ENCODE assay signal across 8 cellular contexts in the genomic region with DNA sequence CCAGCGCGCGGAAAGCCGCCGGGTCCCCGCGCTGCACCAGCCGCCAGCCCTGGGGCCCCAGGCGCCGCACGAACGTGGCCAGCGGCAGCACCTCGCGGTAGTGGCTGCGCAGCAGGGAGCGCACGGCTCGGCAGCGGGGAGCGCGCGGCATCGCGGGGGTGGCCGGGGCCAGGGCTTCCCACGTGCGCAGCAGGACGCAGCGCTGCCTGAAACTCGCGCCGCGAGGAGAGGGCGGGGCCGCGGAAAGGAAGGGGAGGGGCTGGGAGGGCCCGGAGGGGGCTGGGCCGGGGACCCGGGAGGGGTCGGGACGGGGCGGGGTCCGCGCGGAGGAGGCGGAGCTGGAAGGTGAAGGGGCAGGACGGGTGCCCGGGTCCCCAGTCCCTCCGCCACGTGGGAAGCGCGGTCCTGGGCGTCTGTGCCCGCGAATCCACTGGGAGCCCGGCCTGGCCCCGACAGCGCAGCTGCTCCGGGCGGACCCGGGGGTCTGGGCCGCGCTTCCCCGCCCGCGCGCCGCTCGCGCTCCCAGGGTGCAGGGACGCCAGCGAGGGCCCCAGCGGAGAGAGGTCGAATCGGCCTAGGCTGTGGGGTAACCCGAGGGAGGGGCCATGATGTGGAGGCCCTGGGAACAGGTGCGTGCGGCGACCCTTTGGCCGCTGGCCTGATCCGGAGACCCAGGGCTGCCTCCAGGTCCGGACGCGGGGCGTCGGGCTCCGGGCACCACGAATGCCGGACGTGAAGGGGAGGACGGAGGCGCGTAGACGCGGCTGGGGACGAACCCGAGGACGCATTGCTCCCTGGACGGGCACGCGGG. TPM values are rescaled to one million over a fixed set of nuclear protein-coding genes. Genes with fewer than 3 reads are reported as not detected.
DNase-seq lines count a peak whose midpoint lies in the region; ATAC-seq and TF ChIP-seq lines count a peak whose summit lies in the region.

TERT (minus strand) TSS at position 230 of the 811 bp plus-strand sequence; CDS start at position 151, 79 bp downstream.

- DNase-seq in IMR-90 (no peak), glutamatergic neuron (peak; percentile 84), cortex of kidney (lab: John Stamatoyannopoulos, UW) (no peak), superior temporal gyrus (ENCODE audit: extremely low spot score) (no peak), dedifferentiated amniotic fluid mesenchymal stem cell (ENCODE audit: extremely low spot score) (no peak)
- DNase-seq in activated CD4-positive, alpha-beta T cell treated with anti-CD3 and anti-CD28 coated beads, Interleukin-2, amount 10 ng/mL, durations not matched to agents 7 days and 5 days: peak; percentile 79
- peak; percentile 45 to 86 (median 67) for DNase-seq in stimulated activated CD4-positive, alpha-beta T cell treated with anti-CD3 and anti-CD28 coated beads, TNF-alpha, amount 100 ng/mL, for 1 hour (ENCODE audit: low read depth in 3 of 3, low spot score in 1 of 3)

- H3K27me3 ChIP-seq in BLaER1 treated with 17β-estradiol and CSF1 and Interleukin-3, amounts not matched to agents 10 nM and 100 nM: peaks cover 0 to 81% (median 0%) of the 10 kb centered on the region in 11 experiments; a peak in 10 of 22 replicates
- peaks cover 24% of the 10 kb centered on the region for H3K27me3 ChIP-seq in IMR-90 (ENCODE audit: control insufficient read depth, insufficient read depth, low read length)

- no peak for TF ChIP-seq RAD21 in IMR-90 (IDR thresholded peaks at IDR 0.05; ENCODE audit: low read length)

- no peak within 1 kb of the TSS for H4K91ac ChIP-seq in IMR-90 (ENCODE audit: insufficient read depth, low read depth, low read length)

- peaks cover 6% of the 10 kb centered on the region for H3K4me1 Mint-ChIP-seq in activated CD4-positive, alpha-beta T cell treated with anti-CD3 and anti-CD28 coated beads, Interleukin-2, amount 10 ng/mL, durations not matched to agents 7 days and 5 days
- H3K4me1 Mint-ChIP-seq in glutamatergic neuron (ENCODE audit: low read depth, unreplicated experiment): peaks cover 22% of the 10 kb centered on the region

- no peaks in the 10 kb centered on the region for H3K36me3 Mint-ChIP-seq in activated CD4-positive, alpha-beta T cell treated with anti-CD3 and anti-CD28 coated beads, Interleukin-2, amount 10 ng/mL, durations not matched to agents 7 days and 5 days (ENCODE audit: low read depth)
- H3K36me3 Mint-ChIP-seq in glutamatergic neuron (ENCODE audit: unreplicated experiment): no peaks in the 10 kb centered on the region

- H3K27me3 Mint-ChIP-seq in activated CD4-positive, alpha-beta T cell treated with anti-CD3 and anti-CD28 coated beads, Interleukin-2, amount 10 ng/mL, durations not matched to agents 7 days and 5 days: no peaks in the 10 kb centered on the region
- H3K27me3 Mint-ChIP-seq in glutamatergic neuron (ENCODE audit: unreplicated experiment): peaks cover 16% of the 10 kb centered on the region

- no TSS peak for BruUV-seq in IMR-90 (replicated peaks; lab: Mats Ljungman, UMichigan)

- no peaks in the 10 kb centered on the region for H3K79me1 ChIP-seq in IMR-90 (ENCODE audit: low read depth in 1 of 2, low read length in 2 of 2)

- H2AK9ac ChIP-seq in IMR-90 (replicated peaks; ENCODE audit: low read depth, low read length, poor library complexity): no peak within 1 kb of the TSS

- H3K9ac ChIP-seq in BLaER1 treated with 17β-estradiol and CSF1 and Interleukin-3, amounts not matched to agents 10 nM and 100 nM: peak within 1 kb of the TSS in 8 of 11 experiments; percentile 63 to 83 (median 75); a peak in 16 of 22 replicates
- no peak within 1 kb of the TSS for H3K9ac ChIP-seq in IMR-90 (ENCODE audit: low read depth, low read length)

- no peak within 1 kb of the TSS for H3K23ac ChIP-seq in IMR-90 (ENCODE audit: low read depth, low read length)

- H3K4me1 ChIP-seq in BLaER1 treated with 17β-estradiol and CSF1 and Interleukin-3, amounts not matched to agents 10 nM and 100 nM: peaks cover 31 to 83% (median 80%) of the 10 kb centered on the region in 10 experiments
- no peaks in the 10 kb centered on the region for H3K4me1 ChIP-seq in IMR-90 (ENCODE audit: control insufficient read depth, insufficient read depth, low read length)

- dilution Hi-C loops in IMR-90 (cut with HindIII; ENCODE audit: low sequenced_read_pairs, unreplicated experiment): no loop called here

- H3K36me3 ChIP-seq in BLaER1 treated with 17β-estradiol and CSF1 and Interleukin-3, amounts not matched to agents 10 nM and 100 nM: peaks cover 0 to 25% (median 0%) of the 10 kb centered on the region in 11 experiments; a peak in 6 of 22 replicates
- H3K36me3 ChIP-seq in IMR-90 (ENCODE audit: control insufficient read depth, insufficient read depth, low read length): no peaks in the 10 kb centered on the region

- in situ Hi-C loops in IMR-90 (cut with MboI; ENCODE audit: low sequenced_read_pairs): no loop called here

- TF ChIP-seq POLR2A in IMR-90 (IDR thresholded peaks at IDR 0.05; ENCODE audit: low read depth, low read length): no peak

- H2BK20ac ChIP-seq in IMR-90 (ENCODE audit: low read depth, low read length): no peak within 1 kb of the TSS

- H4K20me1 ChIP-seq in BLaER1 treated with 17β-estradiol and CSF1 and Interleukin-3, amounts not matched to agents 10 nM and 100 nM: peaks cover 0 to 54% (median 29%) of the 10 kb centered on the region in 11 experiments; a peak in 17 of 22 replicates
- no peaks in the 10 kb centered on the region for H4K20me1 ChIP-seq in IMR-90 (ENCODE audit: insufficient read depth, low read length)

- H3K9me1 ChIP-seq in IMR-90 (ENCODE audit: insufficient read depth, low read length): no peaks in the 10 kb centered on the region

- 5% methylated on average over 31 of the region's 102 CpGs; no CpG with 5 or more reads in 1 of the 2 experiments for WGBS in IMR-90 (ENCODE audit: extremely low coverage in 2 of 2, insufficient read length in 1 of 2), 2 experiments

- no peak within 1 kb of the TSS for H3K4ac ChIP-seq in IMR-90 (ENCODE audit: low read depth, low read length)

- peak within 1 kb of the TSS; percentile 46 to 71 (median 66) for H3K4me3 ChIP-seq in BLaER1 treated with 17β-estradiol and CSF1 and Interleukin-3, amounts not matched to agents 10 nM and 100 nM
- no peak within 1 kb of the TSS for H3K4me3 ChIP-seq in IMR-90 (ENCODE audit: insufficient read depth, low read depth, low read length)

- CTCF ChIA-PET in IMR-90 (lab: Yijun Ruan, JAX): no interaction called here
- CTCF ChIA-PET in activated CD4-positive, alpha-beta T cell treated with anti-CD3 and anti-CD28 coated beads, Interleukin-2, amount 10 ng/mL, durations not matched to agents 7 days and 5 days (lab: Charles Lee): interaction anchor here (0.9 to 1.3 kb wide), 2 partner anchors 34 to 37 kb away, joined by 3 read pairs; no protein-coding TSS in a partner anchor

- no peak within 1 kb of the TSS for H2BK120ac ChIP-seq in IMR-90 (ENCODE audit: low read depth, low read length)

- no peak within 1 kb of the TSS for H3K56ac ChIP-seq in IMR-90 (ENCODE audit: extremely low read depth, insufficient read depth, low read length)

- no peak within 1 kb of the TSS for H2BK5ac ChIP-seq in IMR-90 (ENCODE audit: low read depth, low read length, poor library complexity, severe bottlenecking)

- no peak within 1 kb of the TSS for H2AK5ac ChIP-seq in IMR-90 (ENCODE audit: low read depth, low read length)

- ATAC-seq in IMR-90 (ENCODE audit: low read depth): no peak

- H3K9me3 Mint-ChIP-seq in activated CD4-positive, alpha-beta T cell treated with anti-CD3 and anti-CD28 coated beads, Interleukin-2, amount 10 ng/mL, durations not matched to agents 7 days and 5 days: no peaks in the 10 kb centered on the region
- peaks cover 18% of the 10 kb centered on the region for H3K9me3 Mint-ChIP-seq in glutamatergic neuron (ENCODE audit: unreplicated experiment)

- intact Hi-C loops in IMR-90 (cut with micrococcal nuclease): no loop called here

- peak within 1 kb of the TSS; percentile 43 for H2AFZ ChIP-seq in IMR-90 (replicated peaks; ENCODE audit: low read length, poor library complexity)

- POLR2A ChIA-PET in IMR-90 (lab: Charles Lee; ENCODE audit: unreplicated experiment): no interaction called here
- POLR2A ChIA-PET in activated CD4-positive, alpha-beta T cell treated with anti-CD3 and anti-CD28 coated beads, Interleukin-2, amount 10 ng/mL, durations not matched to agents 7 days and 5 days (lab: Charles Lee): no interaction called here

- peak within 1 kb of the TSS; percentile 97 to 100 (median 100) for H3K4me2 ChIP-seq in BLaER1 treated with 17β-estradiol and CSF1 and Interleukin-3, amounts not matched to agents 10 nM and 100 nM
- no peak within 1 kb of the TSS for H3K4me2 ChIP-seq in IMR-90 (ENCODE audit: low read depth, low read length)

- H3K18ac ChIP-seq in IMR-90 (ENCODE audit: low read depth, low read length): no peak within 1 kb of the TSS

- no peak within 1 kb of the TSS for H2BK15ac ChIP-seq in IMR-90 (ENCODE audit: low read depth, low read length)

- no peak within 1 kb of the TSS for H3K14ac ChIP-seq in IMR-90 (replicated peaks; ENCODE audit: low read depth, low read length)

- H4K8ac ChIP-seq in IMR-90 (ENCODE audit: low read depth in 2 of 2, low read length in 2 of 2): no peak within 1 kb of the TSS

- no peak within 1 kb of the TSS for H3K27ac Mint-ChIP-seq in activated CD4-positive, alpha-beta T cell treated with anti-CD3 and anti-CD28 coated beads, Interleukin-2, amount 10 ng/mL, durations not matched to agents 7 days and 5 days
- peak within 1 kb of the TSS; percentile 33 for H3K27ac Mint-ChIP-seq in glutamatergic neuron (ENCODE audit: unreplicated experiment)

- peaks cover 0 to 10% (median 0%) of the 10 kb centered on the region in 11 experiments; a peak in 3 of 22 replicates for H3K9me3 ChIP-seq in BLaER1 treated with 17β-estradiol and CSF1 and Interleukin-3, amounts not matched to agents 10 nM and 100 nM (replicated peaks in 1 of 11)
- H3K9me3 ChIP-seq in IMR-90 (ENCODE audit: control insufficient read depth, insufficient read depth, low read length): no peaks in the 10 kb centered on the region

- TF ChIP-seq CTCF in IMR-90 (conservative IDR thresholded peaks at IDR 0.05; ENCODE audit: low read depth, low read length) (no peak), glutamatergic neuron (IDR thresholded peaks at IDR 0.05; ENCODE audit: partially characterized antibody, unreplicated experiment) (no peak)

- H3K4me3 Mint-ChIP-seq in activated CD4-positive, alpha-beta T cell treated with anti-CD3 and anti-CD28 coated beads, Interleukin-2, amount 10 ng/mL, durations not matched to agents 7 days and 5 days: peak within 1 kb of the TSS; percentile 40
- H3K4me3 Mint-ChIP-seq in glutamatergic neuron (ENCODE audit: unreplicated experiment): peak within 1 kb of the TSS; percentile 69

- no peak within 1 kb of the TSS for H4K5ac ChIP-seq in IMR-90 (ENCODE audit: low read depth, low read length)

- peak within 1 kb of the TSS in 8 of 11 experiments; percentile 32 to 77 (median 69); a peak in 14 of 22 replicates for H3K27ac ChIP-seq in BLaER1 treated with 17β-estradiol and CSF1 and Interleukin-3, amounts not matched to agents 10 nM and 100 nM
- no peak within 1 kb of the TSS for H3K27ac ChIP-seq in IMR-90 (ENCODE audit: insufficient read depth, low read length)

RNA-seq across cellular contexts. Expression of gene TERT, which starts in this region (rescaled TPM):
- total RNA-seq in IMR-90 (2012; rRNA removed) (not detected in 2 replicates), glutamatergic neuron (ENCODE audit: unreplicated experiment) (2.9 TPM)
- not detected in 2 replicates for polyA plus RNA-seq in IMR-90 (2012; rRNA removed)
- polyA plus RNA-seq in IMR-90 (2012; cell fraction: cytosol; rRNA removed): not detected in 2 replicates
- polyA plus RNA-seq in IMR-90 (2012; cell fraction: nucleus; rRNA removed; ENCODE audit: low replicate concordance): 0.02 TPM in 1 of 2 replicates, not detected in the other
- total RNA-seq in activated CD4-positive, alpha-beta T cell treated with anti-CD3 and anti-CD28 coated beads, Interleukin-2, amount 10 ng/mL, durations not matched to agents 7 days and 5 days: 1 to 10 TPM; 3.4 to 5.6 TPM

Comparison
In these comparisons a context has a peak if more than half of its experiments do, and no peak if none do; other contexts are left out.
1. DNase-seq: peak in activated CD4-positive, alpha-beta T cell treated with anti-CD3 and anti-CD28 coated beads, Interleukin-2, amount 10 ng/mL, durations not matched to agents 7 days and 5 days (single experiment), glutamatergic neuron (single experiment) and stimulated activated CD4-positive, alpha-beta T cell treated with anti-CD3 and anti-CD28 coated beads, TNF-alpha, amount 100 ng/mL, for 1 hour (3 of 3); none in IMR-90 (single experiment), cortex of kidney (single experiment), superior temporal gyrus (single experiment) and dedifferentiated amniotic fluid mesenchymal stem cell (single experiment).